Comparison of ENCODE assay signal across 8 cellular contexts in genomic region chr1:151934048-151934493, GRCh38. TPM values are rescaled to one million over a fixed set of nuclear protein-coding genes. Genes with fewer than 3 reads are reported as not detected.
DNase-seq lines count a peak whose midpoint lies in the region; ATAC-seq and TF ChIP-seq lines count a peak whose summit lies in the region.

No MANE protein-coding gene starts in this region.

- H3K4me3 ChIP-seq in AG09309 (ENCODE audit: control insufficient read depth, low read depth, low read length) (no peak overlapping the region), endodermal cell (ENCODE audit: low read length) (no peak overlapping the region), thoracic aorta (no peak overlapping the region)

- H3K27me3 ChIP-seq in endodermal cell (ENCODE audit: control insufficient read depth, insufficient read depth, low read length, poor library complexity, severe bottlenecking) (no peaks in the 10 kb centered on the region), thoracic aorta (replicated peaks; ENCODE audit: insufficient read depth) (no peaks in the 10 kb centered on the region)

- TF ChIP-seq CTCF in AG09309 (IDR thresholded peaks at IDR 0.05; ENCODE audit: control insufficient read depth, insufficient read depth, low read depth, low read length, missing control alignments), result peak; percentile 90
- TF ChIP-seq CTCF in VCaP (conservative IDR thresholded peaks at IDR 0.05), result peak; percentile 97
- TF ChIP-seq CTCF in endodermal cell (conservative IDR thresholded peaks at IDR 0.05), result peak; percentile 94
- peak; percentile 70 for TF ChIP-seq CTCF in mesothelial cell of epicardium (IDR thresholded peaks at IDR 0.05; ENCODE audit: unreplicated experiment)
- peak; percentile 75 for TF ChIP-seq CTCF in thoracic aorta (IDR thresholded peaks at IDR 0.05)

- H3K9me3 ChIP-seq in endodermal cell (ENCODE audit: control insufficient read depth, low read length), result peaks cover 18% of the 10 kb centered on the region
- no peaks in the 10 kb centered on the region for H3K9me3 ChIP-seq in thoracic aorta

- H3K4me3 Mint-ChIP-seq in endodermal cell, result no peak overlapping the region
- H3K4me3 Mint-ChIP-seq in mesothelial cell of epicardium, result no peak overlapping the region

- H3K4me1 ChIP-seq in endodermal cell (ENCODE audit: control insufficient read depth, insufficient read depth, low read length) (peaks cover 8% of the 10 kb centered on the region), thoracic aorta (ENCODE audit: control insufficient read depth in 1 of 2, low read depth in 2 of 2) (no peaks in the 10 kb centered on the region)

- H3K4me1 Mint-ChIP-seq in endodermal cell, result peaks cover 22% of the 10 kb centered on the region
- peaks cover 23% of the 10 kb centered on the region for H3K4me1 Mint-ChIP-seq in mesothelial cell of epicardium

- no peak overlapping the region for H3K9ac ChIP-seq in endodermal cell (ENCODE audit: extremely low read depth, low read length, poor library complexity, severe bottlenecking)

- peak overlapping the region; percentile 91 for H3K27ac ChIP-seq in VCaP
- no peak overlapping the region for H3K27ac ChIP-seq in endodermal cell (ENCODE audit: low read depth, low read length)
- H3K27ac ChIP-seq in thoracic aorta, result no peak overlapping the region

- no peak overlapping the region for H3K27ac Mint-ChIP-seq in endodermal cell
- peak overlapping the region; percentile 26 for H3K27ac Mint-ChIP-seq in mesothelial cell of epicardium

- no peak for DNase-seq in AG09309 (ENCODE audit: low read depth)
- peak; percentile 26 for DNase-seq in GM19238 (ENCODE audit: insufficient read length, low spot score)
- peak; percentile 51 for DNase-seq in NCI-H2227 (lab: John Stamatoyannopoulos, UW; ENCODE audit: unreplicated experiment)
- peak; percentile 77 for DNase-seq in endodermal cell
- no peak for DNase-seq in mesothelial cell of epicardium (ENCODE audit: low spot score in 2 of 2, unreplicated experiment in 2 of 2)
- no peak for DNase-seq in thoracic aorta (ENCODE audit: low spot score)
- DNase-seq in ecto neural progenitor cell (ENCODE audit: low spot score), result no peak

- WGBS in endodermal cell (ENCODE audit: insufficient coverage in 1 of 2, insufficient read length in 1 of 2), 2 experiments, result 33 to 42% methylated on average over 2 to 3 of the region's 3 CpGs

- H3K36me3 ChIP-seq in endodermal cell (ENCODE audit: control insufficient read depth, insufficient read depth, low read length), result no peaks in the 10 kb centered on the region
- H3K36me3 ChIP-seq in thoracic aorta, result no peaks in the 10 kb centered on the region

- H3K27me3 Mint-ChIP-seq in endodermal cell (ENCODE audit: insufficient read depth) (peaks cover 2% of the 10 kb centered on the region), mesothelial cell of epicardium (ENCODE audit: low read depth) (no peaks in the 10 kb centered on the region)

- H3K9me3 Mint-ChIP-seq in endodermal cell, result peaks cover 18% of the 10 kb centered on the region
- H3K9me3 Mint-ChIP-seq in mesothelial cell of epicardium, result peaks cover 9% of the 10 kb centered on the region

- H3K36me3 Mint-ChIP-seq in endodermal cell (ENCODE audit: low read depth), result no peaks in the 10 kb centered on the region
- H3K36me3 Mint-ChIP-seq in mesothelial cell of epicardium, result no peaks in the 10 kb centered on the region

- ATAC-seq in thoracic aorta (ENCODE audit: insufficient number of reproducible peaks, low FRiP score, low read depth), result peak; percentile 55

RNA-seq across cellular contexts. Expression of gene THEM4, which starts 24.8 kb away (rescaled TPM):
- total RNA-seq in endodermal cell, result 10 to 100 TPM; 12.2 to 14.3 TPM
- polyA plus RNA-seq in endodermal cell (2013, experiment 1 of 2), result 11.3 TPM
- 11.7 TPM for polyA plus RNA-seq in endodermal cell (2013, experiment 2 of 2)
- 23.3 to 24.3 TPM (median 24.1 TPM) in 3 replicates for total RNA-seq in mesothelial cell of epicardium
- total RNA-seq in thoracic aorta, result 10 to 100 TPM in 1 of 2 donors, 1 to 10 TPM in 1; 7.7 to 23.3 TPM

RNA-seq across cellular contexts. Expression of gene S100A10, which starts 59.6 kb away (rescaled TPM):
- total RNA-seq in endodermal cell (100 to 1,000 TPM; 352 to 880 TPM), mesothelial cell of epicardium (219 to 234 TPM (median 222 TPM) in 3 replicates), thoracic aorta (100 to 1,000 TPM in 1 of 2 donors, 10 to 100 TPM in 1; 47.0 to 107 TPM)
- polyA plus RNA-seq in endodermal cell (2013, experiment 1 of 2), result 263 TPM
- polyA plus RNA-seq in endodermal cell (2013, experiment 2 of 2), result 320 TPM

Comparison
In these comparisons a context has a peak if more than half of its experiments do, and no peak if none do; other contexts are left out.
1. DNase-seq: peak in GM19238 (single experiment), NCI-H2227 (single experiment) and endodermal cell (single experiment); none in AG09309 (single experiment), mesothelial cell of epicardium (0 of 2), thoracic aorta (single experiment) and ecto neural progenitor cell (single experiment).
2. Peak in every context shown above with its lines, with median percentiles within 50 percentile points of each other: CTCF ChIP-seq.